Comparison of ENCODE assay signal across 1 cellular context in genomic region chr19:1496714-1497577, GRCh38.
TF ChIP-seq lines count a peak whose summit lies in the region.

No MANE protein-coding gene starts in this region.

TF ChIP-seq in HepG2, 621 proteins besides CTCF, POLR2A, EP300 and RAD21:
- TF ChIP-seq ZNF773 (CRISPR knock-in tag; IDR thresholded peaks at IDR 0.05; ENCODE audit: borderline replicate concordance), result no peak
- no peak for TF ChIP-seq ZNF878 (CRISPR knock-in tag; IDR thresholded peaks at IDR 0.05)
- TF ChIP-seq ZNF230 (CRISPR knock-in tag; IDR thresholded peaks at IDR 0.05), result no peak
- TF ChIP-seq KLF15 (CRISPR knock-in tag; IDR thresholded peaks at IDR 0.05; ENCODE audit: borderline replicate concordance), result no peak
- TF ChIP-seq ADNP (CRISPR knock-in tag; IDR thresholded peaks at IDR 0.05), result no peak
- TF ChIP-seq ETV5 (CRISPR knock-in tag; IDR thresholded peaks at IDR 0.05; ENCODE audit: borderline replicate concordance), result no peak
- no peak for TF ChIP-seq ZNF143 (CRISPR knock-in tag; IDR thresholded peaks at IDR 0.05)
- no peak for TF ChIP-seq ZNF710 (CRISPR knock-in tag; IDR thresholded peaks at IDR 0.05; ENCODE audit: borderline replicate concordance)
- peak; percentile 12; the same call in 1 of the 2 replicates for TF ChIP-seq TARDBP (CRISPR knock-in tag; IDR thresholded peaks at IDR 0.05)
- TF ChIP-seq, protein P1, sequence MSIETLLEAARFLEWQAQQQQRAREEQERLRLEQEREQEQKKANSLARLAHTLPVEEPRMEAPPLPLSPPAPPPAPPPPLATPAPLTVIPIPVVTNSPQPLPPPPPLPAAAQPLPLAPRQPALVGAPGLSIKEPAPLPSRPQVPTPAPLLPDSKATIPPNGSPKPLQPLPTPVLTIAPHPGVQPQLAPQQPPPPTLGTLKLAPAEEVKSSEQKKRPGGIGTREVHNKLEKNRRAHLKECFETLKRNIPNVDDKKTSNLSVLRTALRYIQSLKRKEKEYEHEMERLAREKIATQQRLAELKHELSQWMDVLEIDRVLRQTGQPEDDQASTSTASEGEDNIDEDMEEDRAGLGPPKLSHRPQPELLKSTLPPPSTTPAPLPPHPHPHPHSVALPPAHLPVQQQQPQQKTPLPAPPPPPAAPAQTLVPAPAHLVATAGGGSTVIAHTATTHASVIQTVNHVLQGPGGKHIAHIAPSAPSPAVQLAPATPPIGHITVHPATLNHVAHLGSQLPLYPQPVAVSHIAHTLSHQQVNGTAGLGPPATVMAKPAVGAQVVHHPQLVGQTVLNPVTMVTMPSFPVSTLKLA (IDR thresholded peaks at IDR 0.05), result peak; percentile 73
